ENCODE assay signal across 8 cellular contexts in the genomic region with DNA sequence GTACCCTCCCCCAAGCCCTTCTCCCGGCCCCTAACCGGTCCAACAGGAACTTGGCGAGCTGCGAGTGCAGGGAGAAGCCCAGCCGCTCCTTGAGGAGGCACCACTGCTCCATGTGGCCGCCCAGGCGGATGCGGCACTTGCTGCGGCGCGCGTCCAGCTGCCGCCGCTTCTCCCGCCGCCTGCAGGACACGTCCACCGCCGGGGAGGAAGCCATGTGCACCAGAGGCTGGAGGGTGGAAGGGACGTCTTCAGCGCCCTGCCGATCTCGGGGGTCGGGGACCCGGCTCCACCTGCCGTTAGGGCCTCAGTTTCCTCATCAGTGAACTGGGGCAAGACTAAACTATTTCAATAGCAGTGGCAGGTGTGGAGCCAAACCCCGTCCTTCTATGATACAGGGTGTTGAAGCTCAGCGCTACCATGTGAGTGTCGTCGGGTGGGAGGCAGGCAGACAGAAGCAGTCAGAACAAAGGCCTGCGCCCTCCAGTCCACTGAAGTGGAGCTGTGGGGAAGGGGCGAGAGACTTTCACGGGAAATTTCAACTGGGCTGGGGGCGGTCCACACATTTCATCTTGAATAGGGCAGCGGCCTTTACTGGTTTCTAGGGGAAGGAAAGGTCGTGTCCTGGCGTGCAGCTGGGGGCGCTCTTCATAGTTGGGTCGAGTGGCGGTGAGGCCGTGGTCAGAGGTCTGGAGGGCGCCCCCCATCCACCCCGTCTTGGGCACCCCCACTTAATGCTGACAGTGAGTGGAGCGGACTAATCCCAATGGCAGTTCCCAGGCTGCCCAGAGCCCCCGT. TPM values are rescaled to one million over a fixed set of nuclear protein-coding genes. Genes with fewer than 3 reads are reported as not detected.
A peak's percentile ranks its signal among the peaks of the same experiment; 100 is the strongest.
DNase-seq lines count a peak whose midpoint lies in the region; ATAC-seq, FAIRE-seq and TF ChIP-seq lines count a peak whose summit lies in the region.

No MANE protein-coding gene starts in this region.

- H3K9me3 ChIP-seq in SK-N-SH, result no peaks in the 10 kb centered on the region

- TF ChIP-seq EP300 in SK-N-SH (IDR thresholded peaks at IDR 0.05; ENCODE audit: borderline replicate concordance in 1 of 2, low read depth in 1 of 2, low read length in 1 of 2), result no peak

- peaks cover 31% of the 10 kb centered on the region for H3K4me1 Mint-ChIP-seq in activated CD8-positive, alpha-beta memory T cell treated with anti-CD3 and anti-CD28 coated beads, Interleukin-2, amount 10 ng/mL, durations not matched to agents 7 days and 5 days

- H3K27ac ChIP-seq in SK-N-SH (ENCODE audit: low read depth in 2 of 2, low read length in 1 of 2), result peak overlapping the region; percentile 32 to 86; a peak in 3 of 4 replicates
- H3K27ac ChIP-seq in caudate nucleus (ENCODE audit: low read depth, low read length), result peak overlapping the region; percentile 81

- H3F3A ChIP-seq in SK-N-SH (replicated peaks; ENCODE audit: insufficient read depth), result no peaks in the 10 kb centered on the region

- H3K36me3 ChIP-seq in SK-N-SH (replicated peaks in 1 of 2; ENCODE audit: control insufficient read depth in 1 of 2, insufficient read depth in 2 of 2, low read length in 1 of 2), result peaks cover 8 to 21% of the 10 kb centered on the region in 2 experiments

- TF ChIP-seq RAD21 in SK-N-SH (IDR thresholded peaks at IDR 0.05; ENCODE audit: low read length), result peak; percentile 12; the same call in 1 of the 2 replicates

- H3K4me3 ChIP-seq in SK-N-SH (ENCODE audit: low read depth in 2 of 2, low read length in 1 of 2), result peak overlapping the region; percentile 62 to 66

- no peaks in the 10 kb centered on the region for H4K20me1 ChIP-seq in SK-N-SH (ENCODE audit: insufficient read depth)

- H3K79me2 ChIP-seq in SK-N-SH (ENCODE audit: insufficient read depth), result peaks cover 10% of the 10 kb centered on the region; the same call in 1 of the 2 replicates

- peak; percentile 48; the same call in 1 of the 2 replicates for TF ChIP-seq POLR2A in H54 (IDR thresholded peaks at IDR 0.05; ENCODE audit: low read depth, low read length)

- peak overlapping the region; percentile 86 for H3K4me3 Mint-ChIP-seq in activated CD8-positive, alpha-beta memory T cell treated with anti-CD3 and anti-CD28 coated beads, Interleukin-2, amount 10 ng/mL, durations not matched to agents 7 days and 5 days

- no peaks in the 10 kb centered on the region for H3K9me2 ChIP-seq in SK-N-SH

- ATAC-seq in activated CD8-positive, alpha-beta memory T cell treated with anti-CD3 and anti-CD28 coated beads, Interleukin-2, amount 10 ng/mL, durations not matched to agents 7 days and 5 days, result peak; percentile 40

- H3K9ac ChIP-seq in SK-N-SH, result peak overlapping the region; percentile 70

- no peaks in the 10 kb centered on the region for H3K27me3 Mint-ChIP-seq in activated CD8-positive, alpha-beta memory T cell treated with anti-CD3 and anti-CD28 coated beads, Interleukin-2, amount 10 ng/mL, durations not matched to agents 7 days and 5 days

- H3K36me3 Mint-ChIP-seq in activated CD8-positive, alpha-beta memory T cell treated with anti-CD3 and anti-CD28 coated beads, Interleukin-2, amount 10 ng/mL, durations not matched to agents 7 days and 5 days, result peaks cover 14% of the 10 kb centered on the region

- POLR2A ChIA-PET in SK-N-SH (lab: Yijun Ruan, JAX), result interaction anchor here (0.9 to 2.8 kb wide), 6 partner anchors 9 to 32 kb away, joined by 3 to 23 read pairs (median 6); a partner anchor contains a TSS

- peaks cover 9 to 25% of the 10 kb centered on the region in 2 experiments; a peak in 3 of 4 replicates for H3K4me1 ChIP-seq in SK-N-SH (ENCODE audit: control insufficient read depth in 1 of 2, insufficient read depth in 2 of 2, low read depth in 1 of 2, low read length in 1 of 2)

- peak; percentile 60 for DNase-seq in activated CD8-positive, alpha-beta memory T cell treated with anti-CD3 and anti-CD28 coated beads, Interleukin-2, amount 10 ng/mL, durations not matched to agents 7 days and 5 days
- DNase-seq in activated CD8-positive, alpha-beta memory T cell treated with anti-CD3 and anti-CD28 coated beads, Interleukin-2, amount 50 U/mL, for 4 hours, result no peak
- DNase-seq in H54 (ENCODE audit: insufficient read length, low spot score) (no peak), KG1 (lab: John Stamatoyannopoulos, UW) (peak; percentile 95), SK-N-SH (peak; percentile 79), caudate nucleus (lab: John Stamatoyannopoulos, UW) (peak in 18 of 61 donors; percentile 15 to 84 (median 48)), kidney tubule cell (ENCODE audit: low spot score) (peak; percentile 78)
- DNase-seq in stimulated activated CD4-positive, alpha-beta T cell treated with anti-CD3 and anti-CD28 coated beads, Interleukin-4, amount 100 ng/mL, for 1 hour, result peak; percentile 33

- no peaks in the 10 kb centered on the region for H3K27me3 ChIP-seq in SK-N-SH (ENCODE audit: insufficient read depth)

- peak; percentile 54 for TF ChIP-seq CTCF in SK-N-SH (IDR thresholded peaks at IDR 0.05)

- peak overlapping the region; percentile 92 for H2AFZ ChIP-seq in SK-N-SH (ENCODE audit: low read depth)

- no peak for FAIRE-seq in H54 (lab: Jason Lieb, UNC)

- H3K9me3 Mint-ChIP-seq in activated CD8-positive, alpha-beta memory T cell treated with anti-CD3 and anti-CD28 coated beads, Interleukin-2, amount 10 ng/mL, durations not matched to agents 7 days and 5 days (ENCODE audit: low read depth), result no peaks in the 10 kb centered on the region

- peak overlapping the region; percentile 94 for H3K4me2 ChIP-seq in SK-N-SH

- CTCF ChIA-PET in activated CD8-positive, alpha-beta memory T cell treated with anti-CD3 and anti-CD28 coated beads, Interleukin-2, amount 10 ng/mL, durations not matched to agents 7 days and 5 days (lab: Charles Lee), result interaction anchor here (0.8 to 4.0 kb wide), 14 partner anchors 9 to 68 kb away, joined by 3 to 37 read pairs (median 6); a partner anchor contains a TSS
- CTCF ChIA-PET in SK-N-SH (lab: Yijun Ruan, JAX), result interaction anchor here (0.7 to 3.8 kb wide), 21 partner anchors 9 to 66 kb away, joined by 3 to 33 read pairs (median 4); a partner anchor contains a TSS

- 3% methylated on average over 11 of the region's 45 CpGs for WGBS in SK-N-SH (ENCODE audit: low lambda C conversion rate)

- peak overlapping the region; percentile 94 for H3K27ac Mint-ChIP-seq in activated CD8-positive, alpha-beta memory T cell treated with anti-CD3 and anti-CD28 coated beads, Interleukin-2, amount 10 ng/mL, durations not matched to agents 7 days and 5 days

TF ChIP-seq in SK-N-SH, 30 proteins besides CTCF, POLR2A, EP300 and RAD21:
- TF ChIP-seq, protein P1, sequence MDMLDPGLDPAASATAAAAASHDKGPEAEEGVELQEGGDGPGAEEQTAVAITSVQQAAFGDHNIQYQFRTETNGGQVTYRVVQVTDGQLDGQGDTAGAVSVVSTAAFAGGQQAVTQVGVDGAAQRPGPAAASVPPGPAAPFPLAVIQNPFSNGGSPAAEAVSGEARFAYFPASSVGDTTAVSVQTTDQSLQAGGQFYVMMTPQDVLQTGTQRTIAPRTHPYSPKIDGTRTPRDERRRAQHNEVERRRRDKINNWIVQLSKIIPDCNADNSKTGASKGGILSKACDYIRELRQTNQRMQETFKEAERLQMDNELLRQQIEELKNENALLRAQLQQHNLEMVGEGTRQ (IDR thresholded peaks at IDR 0.05; ENCODE audit: borderline replicate concordance, low read depth, low read length), result no peak
- TF ChIP-seq JUND (IDR thresholded peaks at IDR 0.05) (no peak), MXI1 (IDR thresholded peaks at IDR 0.05; ENCODE audit: low read depth, low read length) (peak; percentile 89), FOXJ3 (CRISPR knock-in tag; IDR thresholded peaks at IDR 0.05) (no peak), ELF1 (IDR thresholded peaks at IDR 0.05) (no peak), GABPA (IDR thresholded peaks at IDR 0.05; ENCODE audit: low read depth) (no peak), FOSL2 (IDR thresholded peaks at IDR 0.05; ENCODE audit: borderline replicate concordance, low read depth) (no peak)
- TF ChIP-seq, protein P2, sequence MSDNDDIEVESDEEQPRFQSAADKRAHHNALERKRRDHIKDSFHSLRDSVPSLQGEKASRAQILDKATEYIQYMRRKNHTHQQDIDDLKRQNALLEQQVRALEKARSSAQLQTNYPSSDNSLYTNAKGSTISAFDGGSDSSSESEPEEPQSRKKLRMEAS (IDR thresholded peaks at IDR 0.05; ENCODE audit: low read depth), result peak; percentile 63; the same call in 1 of the 2 replicates
- TF ChIP-seq, protein P3, sequence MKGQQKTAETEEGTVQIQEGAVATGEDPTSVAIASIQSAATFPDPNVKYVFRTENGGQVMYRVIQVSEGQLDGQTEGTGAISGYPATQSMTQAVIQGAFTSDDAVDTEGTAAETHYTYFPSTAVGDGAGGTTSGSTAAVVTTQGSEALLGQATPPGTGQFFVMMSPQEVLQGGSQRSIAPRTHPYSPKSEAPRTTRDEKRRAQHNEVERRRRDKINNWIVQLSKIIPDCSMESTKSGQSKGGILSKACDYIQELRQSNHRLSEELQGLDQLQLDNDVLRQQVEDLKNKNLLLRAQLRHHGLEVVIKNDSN (IDR thresholded peaks at IDR 0.05; ENCODE audit: borderline replicate concordance, low read depth), result no peak

RNA-seq across cellular contexts. Expression of a gene that starts 0.6 kb away (rescaled TPM):
- total RNA-seq in activated CD8-positive, alpha-beta memory T cell treated with anti-CD3 and anti-CD28 coated beads, Interleukin-2, amount 10 ng/mL, durations not matched to agents 7 days and 5 days, result 10 to 100 TPM; 70.5 to 74.9 TPM
- polyA plus RNA-seq in SK-N-SH (2012; rRNA removed), result 47.0 and 62.9 TPM in 2 replicates
- 8.9 and 14.8 TPM in 2 replicates for polyA plus RNA-seq in SK-N-SH (2012; cell fraction: cytosol; rRNA removed)
- polyA plus RNA-seq in SK-N-SH (2012; cell fraction: nucleus; rRNA removed), result 466 and 588 TPM in 2 replicates

RNA-seq across cellular contexts. Expression of a gene that starts 20.3 kb away (rescaled TPM):
- total RNA-seq in activated CD8-positive, alpha-beta memory T cell treated with anti-CD3 and anti-CD28 coated beads, Interleukin-2, amount 10 ng/mL, durations not matched to agents 7 days and 5 days, result 10 to 100 TPM; 53.8 to 72.3 TPM
- polyA plus RNA-seq in SK-N-SH (2012; rRNA removed), result 14.2 and 16.0 TPM in 2 replicates
- 9.0 and 12.7 TPM in 2 replicates for polyA plus RNA-seq in SK-N-SH (2012; cell fraction: cytosol; rRNA removed)
- 24.5 and 34.1 TPM in 2 replicates for polyA plus RNA-seq in SK-N-SH (2012; cell fraction: nucleus; rRNA removed)

RNA-seq across cellular contexts. Expression of a gene that starts 32.6 kb away (rescaled TPM):
- total RNA-seq in activated CD8-positive, alpha-beta memory T cell treated with anti-CD3 and anti-CD28 coated beads, Interleukin-2, amount 10 ng/mL, durations not matched to agents 7 days and 5 days, result 10 to 100 TPM; 27.4 to 27.9 TPM
- polyA plus RNA-seq in SK-N-SH (2012; rRNA removed), result 32.1 and 37.3 TPM in 2 replicates
- polyA plus RNA-seq in SK-N-SH (2012; cell fraction: cytosol; rRNA removed), result 16.7 and 25.0 TPM in 2 replicates
- polyA plus RNA-seq in SK-N-SH (2012; cell fraction: nucleus; rRNA removed), result 57.5 and 58.1 TPM in 2 replicates

RNA-seq across cellular contexts. Expression of a gene that starts 47.7 kb away (rescaled TPM):
- total RNA-seq in activated CD8-positive, alpha-beta memory T cell treated with anti-CD3 and anti-CD28 coated beads, Interleukin-2, amount 10 ng/mL, durations not matched to agents 7 days and 5 days, result 1 to 10 TPM; 6.3 to 7.7 TPM
- 6.4 and 9.9 TPM in 2 replicates for polyA plus RNA-seq in SK-N-SH (2012; rRNA removed)
- polyA plus RNA-seq in SK-N-SH (2012; cell fraction: cytosol; rRNA removed), result 6.4 and 7.2 TPM in 2 replicates
- polyA plus RNA-seq in SK-N-SH (2012; cell fraction: nucleus; rRNA removed), result 18.4 and 20.4 TPM in 2 replicates

Comparison
In these comparisons a context has a peak if more than half of its experiments do, and no peak if none do; other contexts are left out.
1. DNase-seq: peak in activated CD8-positive, alpha-beta memory T cell treated with anti-CD3 and anti-CD28 coated beads, Interleukin-2, amount 10 ng/mL, durations not matched to agents 7 days and 5 days (single experiment), KG1 (single experiment), SK-N-SH (single experiment), kidney tubule cell (single experiment) and stimulated activated CD4-positive, alpha-beta T cell treated with anti-CD3 and anti-CD28 coated beads, Interleukin-4, amount 100 ng/mL, for 1 hour (single experiment); none in activated CD8-positive, alpha-beta memory T cell treated with anti-CD3 and anti-CD28 coated beads, Interleukin-2, amount 50 U/mL, for 4 hours (single experiment) and H54 (single experiment).